ENCODE assay signal across 28 cellular contexts in genomic region chr7:44142028-44142427, GRCh38. TPM values are rescaled to one million over a fixed set of nuclear protein-coding genes. Genes with fewer than 3 reads are reported as not detected.
DNase-seq lines count a peak whose midpoint lies in the region; ATAC-seq, FAIRE-seq and TF ChIP-seq lines count a peak whose summit lies in the region.
"Had no signal": no experiment of that assay in that cellular context is flagged by ENCODE, and none has a peak within 500 bp of the region (broad histone marks: within the 10 kb centered on the region; RNA-seq: fewer than 3 reads in every experiment).

No MANE protein-coding gene starts in this region.

- H3K27ac ChIP-seq in cardiac muscle cell (peak overlapping the region; percentile 100), trophoblast cell (ENCODE audit: low read depth, low read length) (no peak overlapping the region)
- H3K27ac ChIP-seq in CD4-positive, alpha-beta T cell (ENCODE audit: low read depth, low read length): no peak overlapping the region
- H3K27ac ChIP-seq: HL-60, PC-9 had no signal

- CTCF ChIA-PET in CD4-positive, alpha-beta T cell (lab: Charles Lee): no interaction called here

- no peaks in the 10 kb centered on the region for H3K36me3 Mint-ChIP-seq in CD4-positive, alpha-beta T cell (ENCODE audit: low read depth)
- H3K36me3 Mint-ChIP-seq: CD4-positive, CD25-positive, alpha-beta regulatory T cell had no signal

- peaks cover 7% of the 10 kb centered on the region for H3K4me1 Mint-ChIP-seq in CD4-positive, alpha-beta T cell (ENCODE audit: low read depth)

- no peak overlapping the region for H2BK5ac ChIP-seq in trophoblast cell (ENCODE audit: low read depth, low read length, poor library complexity)

- H3K18ac ChIP-seq in trophoblast cell (ENCODE audit: low read length): no peak overlapping the region

- peak; percentile 61 for FAIRE-seq in urothelium cell line (lab: Jason Lieb, UNC)
- FAIRE-seq: GM12891, HepG2, K562 had no signal

- no peaks in the 10 kb centered on the region for H3K27me3 ChIP-seq in cardiac muscle cell
- H3K27me3 ChIP-seq in trophoblast cell (ENCODE audit: insufficient read depth, low read length): peaks cover 14% of the 10 kb centered on the region
- H3K27me3 ChIP-seq in CD4-positive, alpha-beta T cell (ENCODE audit: control insufficient read depth, insufficient read depth, low read length): no peaks in the 10 kb centered on the region
- H3K27me3 ChIP-seq: MG63 had no signal

- no peaks in the 10 kb centered on the region for H3K27me3 Mint-ChIP-seq in CD4-positive, alpha-beta T cell

- peak overlapping the region; percentile 21 for H2BK12ac ChIP-seq in trophoblast cell (ENCODE audit: low read length)

- H3K4me3 Mint-ChIP-seq in CD4-positive, alpha-beta T cell: no peak overlapping the region
- H3K4me3 Mint-ChIP-seq: CD4-positive, CD25-positive, alpha-beta regulatory T cell; GM23338 had no signal

- no peak overlapping the region for H2AFZ ChIP-seq in trophoblast cell (ENCODE audit: insufficient read depth, low read length, poor library complexity)
- H2AFZ ChIP-seq: GM23338, PC-9 had no signal

- TF ChIP-seq CTCF in cardiac muscle cell (IDR thresholded peaks at IDR 0.05; ENCODE audit: low read depth, low read length): no peak
- no peak for TF ChIP-seq CTCF in CD4-positive, alpha-beta T cell (IDR thresholded peaks at IDR 0.05)

- no peaks in the 10 kb centered on the region for H3K9me3 Mint-ChIP-seq in CD4-positive, alpha-beta T cell
- H3K9me3 Mint-ChIP-seq: GM23338 had no signal

- no CpG with 5 or more reads among the region's 4 CpGs for WGBS in trophoblast cell (ENCODE audit: extremely low coverage, insufficient coverage, insufficient read length)

- H3K4ac ChIP-seq in trophoblast cell (ENCODE audit: low read depth, low read length): peak overlapping the region; percentile 5

- no peak overlapping the region for H4K8ac ChIP-seq in trophoblast cell (ENCODE audit: low read depth, low read length)

- H3K36me3 ChIP-seq in cardiac muscle cell (peaks cover 12% of the 10 kb centered on the region), trophoblast cell (ENCODE audit: control insufficient read depth in 1 of 2, insufficient read depth in 2 of 2, low read length in 2 of 2) (no peaks in the 10 kb centered on the region)
- H3K36me3 ChIP-seq: HAP-1, MG63 had no signal

- H4K12ac ChIP-seq in trophoblast cell (ENCODE audit: low read depth, low read length): no peak overlapping the region

- H3K79me1 ChIP-seq in trophoblast cell (ENCODE audit: low read length): peaks cover 9% of the 10 kb centered on the region

- no peak overlapping the region for H3K9ac ChIP-seq in trophoblast cell (ENCODE audit: low read length)

- H3K4me2 ChIP-seq in trophoblast cell (ENCODE audit: low read length): no peak overlapping the region
- H3K4me2 ChIP-seq: GM23338, PC-9 had no signal

- no peaks in the 10 kb centered on the region for H3K79me2 ChIP-seq in trophoblast cell (ENCODE audit: control insufficient read depth, insufficient read depth, low read length, poor library complexity)

- intact Hi-C loops in Right ventricle myocardium inferior (cut with DNase I): no loop called here
- intact Hi-C loops in CD4-positive, alpha-beta T cell (cut with DNase I, micrococcal nuclease): no loop called here

- H3K9me3 ChIP-seq in cardiac muscle cell (ENCODE audit: low read depth) (no peaks in the 10 kb centered on the region), trophoblast cell (ENCODE audit: insufficient read depth, low read depth, low read length) (peaks cover 12% of the 10 kb centered on the region)
- no peaks in the 10 kb centered on the region for H3K9me3 ChIP-seq in CD4-positive, alpha-beta T cell (ENCODE audit: control insufficient read depth, low read length)
- H3K9me3 ChIP-seq: Caco-2, HAP-1, MG63 had no signal

- peak overlapping the region; percentile 38 for H4K91ac ChIP-seq in trophoblast cell (ENCODE audit: low read depth, low read length)

- no peak for DNase-seq in cardiac muscle cell (ENCODE audit: low read depth in 1 of 2, low spot score in 1 of 2)
- no peak for DNase-seq in Right ventricle myocardium inferior (ENCODE audit: missing footprints)
- DNase-seq in islet precursor cell: peak; percentile 32
- no peak for DNase-seq in trophoblast cell
- no peak for DNase-seq in urothelium cell line (ENCODE audit: low spot score)
- no peak for DNase-seq in CD4-positive, alpha-beta T cell
- DNase-seq: CD4-positive, CD25-positive, alpha-beta regulatory T cell; DMS 273 treated with DMSO at 0.1 percent for 48 hours; MG63; NCI-H1417 treated with DMSO at 0.1 percent for 48 hours; NCI-H187 treated with DMSO at 0.1 percent for 48 hours; NCI-H2107; NCI-H2227 treated with DMSO at 0.1 percent for 48 hours; NCI-H510A; PC-9; RPMI8226 had no signal

- ATAC-seq in Right ventricle myocardium inferior (no peak), GM21576 (IDR thresholded peaks at IDR 0.05; ENCODE audit: unreplicated experiment) (no peak)
- no peak for ATAC-seq in CD4-positive, alpha-beta T cell (ENCODE audit: poor library complexity)
- ATAC-seq: GM23338, HepG2, K562 had no signal

- POLR2A ChIA-PET in CD4-positive, alpha-beta T cell (lab: Charles Lee): no interaction called here

- H3K27ac Mint-ChIP-seq in CD4-positive, alpha-beta T cell: no peak overlapping the region
- H3K27ac Mint-ChIP-seq: CD4-positive, CD25-positive, alpha-beta regulatory T cell; GM23338 had no signal

- peak overlapping the region; percentile 30 for H2BK120ac ChIP-seq in trophoblast cell (ENCODE audit: insufficient read depth, low read length, poor library complexity)

- peak overlapping the region; percentile 6 for H2AK5ac ChIP-seq in trophoblast cell (ENCODE audit: low read length)

- H3K4me1 ChIP-seq in cardiac muscle cell (ENCODE audit: low read depth): peaks cover 40% of the 10 kb centered on the region
- H3K4me1 ChIP-seq in trophoblast cell (ENCODE audit: control insufficient read depth in 1 of 2, insufficient read depth in 2 of 2, low read length in 2 of 2): peaks cover 12 to 29% of the 10 kb centered on the region in 2 experiments
- H3K4me1 ChIP-seq: HAP-1 had no signal

- peak overlapping the region; percentile 35 for H3K14ac ChIP-seq in trophoblast cell (ENCODE audit: low read length)

- H3K4me3 ChIP-seq in cardiac muscle cell: no peak overlapping the region
- H3K4me3 ChIP-seq in trophoblast cell (ENCODE audit: low read depth, low read length): no peak overlapping the region
- H3K4me3 ChIP-seq: GM23338, HAP-1, K562, MG63, PC-9 had no signal

- H3K23ac ChIP-seq in trophoblast cell (ENCODE audit: low read length): no peak overlapping the region

RNA-seq across cellular contexts. Expression of gene MYL7, which starts 0.9 kb away (rescaled TPM):
- total RNA-seq in cardiac muscle cell (9,288 and 26,089 TPM in 2 replicates), Right ventricle myocardium inferior (3,838 TPM)
- polyA plus RNA-seq in cardiac muscle cell: 8,361 and 20,231 TPM in 2 replicates
- 146 and 148 TPM in 2 replicates for polyA plus RNA-seq in trophoblast cell (2013)
- total RNA-seq in CD4-positive, alpha-beta T cell: not detected
- total RNA-seq: A673; CD4-positive, CD25-positive, alpha-beta regulatory T cell; GM23338; HT-29; K562; LHCN-M2; PC-9 had no signal
- polyA plus RNA-seq: CD4-positive, CD25-positive, alpha-beta regulatory T cell; HepG2; K562 had no signal

RNA-seq across cellular contexts. Expression of gene POLD2, which starts 18.7 kb away (rescaled TPM):
- total RNA-seq in cardiac muscle cell (123 and 133 TPM in 2 replicates), Right ventricle myocardium inferior (87.3 TPM)
- polyA plus RNA-seq in cardiac muscle cell: 194 and 198 TPM in 2 replicates
- polyA plus RNA-seq in trophoblast cell (2013): 57.4 and 61.4 TPM in 2 replicates
- 10 to 100 TPM; 45.2 to 48.3 TPM for total RNA-seq in CD4-positive, alpha-beta T cell

RNA-seq across cellular contexts. Expression of gene AEBP1, which starts 37.9 kb away (rescaled TPM):
- total RNA-seq in cardiac muscle cell (60.8 and 94.1 TPM in 2 replicates), Right ventricle myocardium inferior (13.6 TPM)
- 96.0 and 107 TPM in 2 replicates for polyA plus RNA-seq in cardiac muscle cell
- polyA plus RNA-seq in trophoblast cell (2013): 31.3 and 31.8 TPM in 2 replicates
- 10 to 100 TPM; 20.3 to 21.3 TPM for total RNA-seq in CD4-positive, alpha-beta T cell
- total RNA-seq: HT-29, LHCN-M2 had no signal

RNA-seq across cellular contexts. Expression of gene GCK, which starts 47.2 kb away (rescaled TPM):
- total RNA-seq in cardiac muscle cell (19.1 and 46.4 TPM in 2 replicates), Right ventricle myocardium inferior (1.8 TPM)
- polyA plus RNA-seq in cardiac muscle cell: 26.7 and 62.9 TPM in 2 replicates
- polyA plus RNA-seq in trophoblast cell (2013): 0.34 and 0.35 TPM in 2 replicates
- total RNA-seq in CD4-positive, alpha-beta T cell: under 1 TPM; 0.47 to 0.71 TPM
- total RNA-seq: A673; Caco-2; CD4-positive, CD25-positive, alpha-beta regulatory T cell; G401; HepG2; HT-29; LHCN-M2; PC-9 had no signal
- polyA plus RNA-seq: HepG2 had no signal

RNA-seq across cellular contexts. Expression of gene YKT6, which starts 58.8 kb away (rescaled TPM):
- total RNA-seq in cardiac muscle cell (59.8 and 92.9 TPM in 2 replicates), Right ventricle myocardium inferior (58.0 TPM)
- polyA plus RNA-seq in cardiac muscle cell: 76.2 and 105 TPM in 2 replicates
- 122 and 127 TPM in 2 replicates for polyA plus RNA-seq in trophoblast cell (2013)
- 10 to 100 TPM; 85.0 to 86.4 TPM for total RNA-seq in CD4-positive, alpha-beta T cell

Comparison
In these comparisons a context has a peak if more than half of its experiments do, and no peak if none do; other contexts are left out.
1. RNA of gene MYL7, which starts 0.9 kb away (total RNA-seq): 9,288 to 26,089 TPM in cardiac muscle cell and 3,838 TPM in Right ventricle myocardium inferior (single experiment); not detected in CD4-positive, alpha-beta T cell; every median in the first group is over 1,000 times any median in the second.